In genomic region chr4:37993806-37994205, GRCh38 we compare ENCODE assay signal across 1 cellular context.
TF ChIP-seq lines count a peak whose summit lies in the region.

No MANE protein-coding gene starts in this region.

TF ChIP-seq in WTC11, 78 proteins besides CTCF, POLR2A, EP300 and RAD21 (continued from another document):
- TF ChIP-seq AFF4 (CRISPR knock-in tag; IDR thresholded peaks at IDR 0.05; ENCODE audit: borderline replicate concordance) (no peak), FOXP1 (CRISPR knock-in tag; IDR thresholded peaks at IDR 0.05; ENCODE audit: borderline replicate concordance) (no peak), MAX (CRISPR knock-in tag; IDR thresholded peaks at IDR 0.05) (no peak), E2F5 (CRISPR knock-in tag; IDR thresholded peaks at IDR 0.05) (no peak), RELA (CRISPR knock-in tag; IDR thresholded peaks at IDR 0.05; ENCODE audit: borderline replicate concordance) (no peak), IRF1 (CRISPR knock-in tag; IDR thresholded peaks at IDR 0.05) (no peak), ELF4 (CRISPR knock-in tag; IDR thresholded peaks at IDR 0.05; ENCODE audit: low read depth) (no peak), OVOL2 (CRISPR knock-in tag; IDR thresholded peaks at IDR 0.05; ENCODE audit: borderline replicate concordance) (no peak), HMGA2 (CRISPR knock-in tag; IDR thresholded peaks at IDR 0.05) (no peak), NR3C1 (CRISPR knock-in tag; conservative IDR thresholded peaks at IDR 0.05; ENCODE audit: low read depth) (no peak), CBFB (CRISPR knock-in tag; IDR thresholded peaks at IDR 0.05; ENCODE audit: low read depth) (no peak), SMAD3 (CRISPR knock-in tag; IDR thresholded peaks at IDR 0.05; ENCODE audit: borderline replicate concordance) (no peak), GTF2I (CRISPR knock-in tag; conservative IDR thresholded peaks at IDR 0.05) (no peak), TP53 (CRISPR knock-in tag; IDR thresholded peaks at IDR 0.05) (no peak), NR1H2 (CRISPR knock-in tag; IDR thresholded peaks at IDR 0.05) (no peak), ZNF425 (CRISPR knock-in tag; conservative IDR thresholded peaks at IDR 0.05) (no peak), GRHL2 (CRISPR knock-in tag; IDR thresholded peaks at IDR 0.05; ENCODE audit: insufficient replicate concordance, severe bottlenecking) (no peak), ZNF121 (CRISPR knock-in tag; IDR thresholded peaks at IDR 0.05) (no peak)
